In the genomic region with DNA sequence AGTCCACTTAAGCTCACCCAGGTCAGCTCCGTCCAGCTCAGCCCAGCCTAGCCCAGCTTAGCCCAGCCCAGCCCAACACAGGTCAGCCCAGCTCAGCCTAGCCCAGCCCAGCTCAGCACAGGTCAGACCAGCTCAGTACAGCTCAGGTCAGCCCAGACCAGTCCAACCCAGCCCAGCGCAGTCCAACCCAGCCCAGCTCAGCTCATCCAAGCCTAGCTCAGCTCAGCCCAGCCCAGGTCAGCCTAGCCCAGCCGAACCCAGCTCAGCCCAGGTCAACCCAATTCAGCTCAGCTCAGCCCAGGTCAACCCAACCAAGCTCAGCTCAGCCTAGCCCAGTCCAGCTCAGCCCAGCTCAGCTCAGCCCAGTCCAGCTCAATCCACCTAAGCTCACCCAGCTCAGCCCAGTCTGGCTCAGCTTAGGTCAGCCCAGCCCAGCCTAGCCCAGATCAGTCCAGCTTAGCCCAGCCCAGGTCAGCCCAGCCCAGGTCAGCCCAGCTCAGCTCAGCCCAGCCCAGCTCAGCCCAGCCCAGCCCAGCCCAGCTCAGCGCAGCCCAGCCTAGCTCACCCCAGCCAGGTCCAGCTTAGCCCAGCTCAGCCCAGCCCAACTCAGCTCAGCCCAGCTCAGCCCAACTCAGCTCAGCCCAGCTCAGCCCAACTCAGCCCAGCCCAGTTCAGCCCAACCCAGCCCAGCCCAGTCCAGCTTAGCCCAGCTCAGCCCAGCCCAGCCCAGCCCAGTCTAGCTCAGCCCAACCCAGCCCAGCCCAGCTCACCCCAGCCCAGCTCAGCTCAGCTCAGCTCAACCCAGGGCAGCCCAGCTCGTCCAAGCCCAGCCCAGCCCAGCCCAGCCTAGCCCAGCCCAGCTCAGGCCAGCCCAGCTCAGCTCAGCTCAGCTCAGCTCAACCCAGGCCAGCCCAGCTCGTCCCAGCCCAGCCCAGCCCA, we compare ENCODE assay signal across 24 cellular contexts.
A peak's percentile ranks its signal among the peaks of the same experiment; 100 is the strongest.
DNase-seq lines count a peak whose midpoint lies in the region; ATAC-seq and TF ChIP-seq lines count a peak whose summit lies in the region.
"Had no signal": no experiment of that assay in that cellular context is flagged by ENCODE, and none has a peak within 500 bp of the region (broad histone marks: within the 10 kb centered on the region; RNA-seq: fewer than 3 reads in every experiment).

No MANE protein-coding gene starts in this region.

- H3K9me3 Mint-ChIP-seq in activated T-helper 2 cell treated with anti-CD3 and anti-CD28 coated beads, Interferon-gamma antibody, Interleukin-2, Interleukin-4, amounts not matched to agents 10 μg/mL and 5 μg/mL and 100 μg/mL, durations not matched to agents 14 hours and 24 hours and 36 hours: no peaks in the 10 kb centered on the region
- no peaks in the 10 kb centered on the region for H3K9me3 Mint-ChIP-seq in natural killer cell
- no peaks in the 10 kb centered on the region for H3K9me3 Mint-ChIP-seq in activated naive CD4-positive, alpha-beta T cell treated with anti-CD3 and anti-CD28 coated beads, Interleukin-2, amount 10 ng/mL, durations not matched to agents 7 days and 5 days

- ATAC-seq in natural killer cell: peak in 2 of 3 donors; percentile 11 to 33
- ATAC-seq in GM21529 (IDR thresholded peaks at IDR 0.05; ENCODE audit: unreplicated experiment): no peak
- ATAC-seq: body of pancreas; GM23338; left cardiac atrium; stimulated activated naive CD8-positive, alpha-beta T cell treated with anti-CD3 and anti-CD28 coated beads, Interleukin-15, Interleukin-2, amounts not matched to agents 100 U/mL and 50 U/mL, for 24 hours had no signal

- DNase-seq in GM20000 (ENCODE audit: low spot score) (peak; percentile 17), natural killer cell (no peak), brain microvascular endothelial cell (no peak), COLO668 (lab: John Stamatoyannopoulos, UW; ENCODE audit: unreplicated experiment) (no peak)
- peak; percentile 8 for DNase-seq in activated T-helper 2 cell treated with anti-CD3 and anti-CD28 coated beads, Interferon-gamma antibody, Interleukin-2, Interleukin-4, amounts not matched to agents 10 μg/mL and 5 μg/mL and 100 μg/mL, durations not matched to agents 14 hours and 24 hours and 36 hours (ENCODE audit: low spot score)
- no peak for DNase-seq in activated naive CD4-positive, alpha-beta T cell treated with anti-CD3 and anti-CD28 coated beads, Interleukin-2, amount 10 ng/mL, durations not matched to agents 7 days and 5 days
- DNase-seq: ACHN; activated gamma-delta T cell; body of pancreas; effector CD4-positive, alpha-beta T cell; left cardiac atrium; MV-4-11; NCI-H1694 treated with DMSO at 0.1 percent for 48 hours; NCI-H2171; NCI-H69; ovary; stimulated activated CD4-positive, alpha-beta T cell treated with anti-CD3 and anti-CD28 coated beads, Interleukin-4, amount 100 ng/mL, for 4 hours; stimulated activated naive CD8-positive, alpha-beta T cell treated with anti-CD3 and anti-CD28 coated beads, Interleukin-15, Interleukin-2, amounts not matched to agents 100 U/mL and 50 U/mL, for 24 hours; T-helper 9 cell had no signal

- no peaks in the 10 kb centered on the region for H3K27me3 ChIP-seq in BLaER1
- no peaks in the 10 kb centered on the region for H3K27me3 ChIP-seq in brain microvascular endothelial cell (replicated peaks)
- H3K27me3 ChIP-seq: body of pancreas, heart left ventricle, ovary had no signal

- H3K27ac Mint-ChIP-seq in activated T-helper 2 cell treated with anti-CD3 and anti-CD28 coated beads, Interferon-gamma antibody, Interleukin-2, Interleukin-4, amounts not matched to agents 10 μg/mL and 5 μg/mL and 100 μg/mL, durations not matched to agents 14 hours and 24 hours and 36 hours: no peak overlapping the region
- no peak overlapping the region for H3K27ac Mint-ChIP-seq in natural killer cell
- no peak overlapping the region for H3K27ac Mint-ChIP-seq in activated naive CD4-positive, alpha-beta T cell treated with anti-CD3 and anti-CD28 coated beads, Interleukin-2, amount 10 ng/mL, durations not matched to agents 7 days and 5 days
- H3K27ac Mint-ChIP-seq: GM23338 had no signal

- no peaks in the 10 kb centered on the region for H3K36me3 Mint-ChIP-seq in activated T-helper 2 cell treated with anti-CD3 and anti-CD28 coated beads, Interferon-gamma antibody, Interleukin-2, Interleukin-4, amounts not matched to agents 10 μg/mL and 5 μg/mL and 100 μg/mL, durations not matched to agents 14 hours and 24 hours and 36 hours (ENCODE audit: low read depth)
- no peaks in the 10 kb centered on the region for H3K36me3 Mint-ChIP-seq in natural killer cell
- H3K36me3 Mint-ChIP-seq in activated naive CD4-positive, alpha-beta T cell treated with anti-CD3 and anti-CD28 coated beads, Interleukin-2, amount 10 ng/mL, durations not matched to agents 7 days and 5 days: no peaks in the 10 kb centered on the region

- H3K4me2 ChIP-seq in BLaER1: no peak overlapping the region
- H3K4me2 ChIP-seq: GM23338 had no signal

- H3K4me3 Mint-ChIP-seq in activated T-helper 2 cell treated with anti-CD3 and anti-CD28 coated beads, Interferon-gamma antibody, Interleukin-2, Interleukin-4, amounts not matched to agents 10 μg/mL and 5 μg/mL and 100 μg/mL, durations not matched to agents 14 hours and 24 hours and 36 hours (ENCODE audit: low read depth): no peak overlapping the region
- H3K4me3 Mint-ChIP-seq in natural killer cell: no peak overlapping the region
- H3K4me3 Mint-ChIP-seq in activated naive CD4-positive, alpha-beta T cell treated with anti-CD3 and anti-CD28 coated beads, Interleukin-2, amount 10 ng/mL, durations not matched to agents 7 days and 5 days: no peak overlapping the region
- H3K4me3 Mint-ChIP-seq: GM23338 had no signal

- intact Hi-C loops in activated T-helper 2 cell treated with anti-CD3 and anti-CD28 coated beads, Interferon-gamma antibody, Interleukin-2, Interleukin-4, amounts not matched to agents 10 μg/mL and 5 μg/mL and 100 μg/mL, durations not matched to agents 14 hours and 24 hours and 36 hours (cut with micrococcal nuclease): no loop called here
- intact Hi-C loops in natural killer cell (cut with micrococcal nuclease): no loop called here

- no peak overlapping the region for H3K4me3 ChIP-seq in BLaER1
- no peak overlapping the region for H3K4me3 ChIP-seq in brain microvascular endothelial cell (ENCODE audit: low read depth, low read length)
- H3K4me3 ChIP-seq: body of pancreas, GM23338, heart left ventricle, ovary had no signal

- no peaks in the 10 kb centered on the region for H4K20me1 ChIP-seq in BLaER1

- no peak overlapping the region for H3K9ac ChIP-seq in BLaER1

- CTCF ChIA-PET in activated naive CD4-positive, alpha-beta T cell treated with anti-CD3 and anti-CD28 coated beads, Interleukin-2, amount 10 ng/mL, durations not matched to agents 7 days and 5 days (lab: Charles Lee): no interaction called here

- peaks cover 20% of the 10 kb centered on the region for H3K4me1 ChIP-seq in BLaER1
- H3K4me1 ChIP-seq: body of pancreas, heart left ventricle had no signal

- H3K4me1 Mint-ChIP-seq in activated T-helper 2 cell treated with anti-CD3 and anti-CD28 coated beads, Interferon-gamma antibody, Interleukin-2, Interleukin-4, amounts not matched to agents 10 μg/mL and 5 μg/mL and 100 μg/mL, durations not matched to agents 14 hours and 24 hours and 36 hours (ENCODE audit: low read depth): no peaks in the 10 kb centered on the region
- no peaks in the 10 kb centered on the region for H3K4me1 Mint-ChIP-seq in natural killer cell
- H3K4me1 Mint-ChIP-seq in activated naive CD4-positive, alpha-beta T cell treated with anti-CD3 and anti-CD28 coated beads, Interleukin-2, amount 10 ng/mL, durations not matched to agents 7 days and 5 days: peaks cover 4% of the 10 kb centered on the region
- H3K4me1 Mint-ChIP-seq: GM23338 had no signal

- H3K9me3 ChIP-seq in BLaER1: no peaks in the 10 kb centered on the region
- H3K9me3 ChIP-seq: body of pancreas, heart left ventricle had no signal

- TF ChIP-seq CTCF in GM20000 (IDR thresholded peaks at IDR 0.05; ENCODE audit: extremely low read depth, missing control alignments) (no peak), natural killer cell (IDR thresholded peaks at IDR 0.05) (no peak), brain microvascular endothelial cell (IDR thresholded peaks at IDR 0.05; ENCODE audit: low read depth, low read length, missing control alignments) (no peak)

- no peaks in the 10 kb centered on the region for H3K36me3 ChIP-seq in BLaER1
- no peaks in the 10 kb centered on the region for H3K36me3 ChIP-seq in brain microvascular endothelial cell (replicated peaks)
- H3K36me3 ChIP-seq: heart left ventricle, ovary had no signal

- H3K27me3 Mint-ChIP-seq in activated T-helper 2 cell treated with anti-CD3 and anti-CD28 coated beads, Interferon-gamma antibody, Interleukin-2, Interleukin-4, amounts not matched to agents 10 μg/mL and 5 μg/mL and 100 μg/mL, durations not matched to agents 14 hours and 24 hours and 36 hours (ENCODE audit: low read depth): no peaks in the 10 kb centered on the region
- no peaks in the 10 kb centered on the region for H3K27me3 Mint-ChIP-seq in natural killer cell (ENCODE audit: low read depth in 2 of 2)
- no peaks in the 10 kb centered on the region for H3K27me3 Mint-ChIP-seq in activated naive CD4-positive, alpha-beta T cell treated with anti-CD3 and anti-CD28 coated beads, Interleukin-2, amount 10 ng/mL, durations not matched to agents 7 days and 5 days

- H3K27ac ChIP-seq in BLaER1: peak overlapping the region; percentile 18; the same call in 1 of the 2 replicates
- no peak overlapping the region for H3K27ac ChIP-seq in brain microvascular endothelial cell
- H3K27ac ChIP-seq: body of pancreas, C4-2B, heart left ventricle, ovary had no signal

- in situ Hi-C loops in brain microvascular endothelial cell (cut with HindIII; ENCODE audit: low pct_ligation_motif_present, low sequenced_read_pairs): no loop called here

Comparison
In these comparisons a context has a peak if more than half of its experiments do, and no peak if none do; other contexts are left out.
1. DNase-seq: peak in GM20000 (single experiment) and activated T-helper 2 cell treated with anti-CD3 and anti-CD28 coated beads, Interferon-gamma antibody, Interleukin-2, Interleukin-4, amounts not matched to agents 10 μg/mL and 5 μg/mL and 100 μg/mL, durations not matched to agents 14 hours and 24 hours and 36 hours (single experiment); none in natural killer cell (single experiment), brain microvascular endothelial cell (single experiment), activated naive CD4-positive, alpha-beta T cell treated with anti-CD3 and anti-CD28 coated beads, Interleukin-2, amount 10 ng/mL, durations not matched to agents 7 days and 5 days (single experiment) and COLO668 (single experiment).